ENCODE assay signal across 8 cellular contexts in the genomic region with DNA sequence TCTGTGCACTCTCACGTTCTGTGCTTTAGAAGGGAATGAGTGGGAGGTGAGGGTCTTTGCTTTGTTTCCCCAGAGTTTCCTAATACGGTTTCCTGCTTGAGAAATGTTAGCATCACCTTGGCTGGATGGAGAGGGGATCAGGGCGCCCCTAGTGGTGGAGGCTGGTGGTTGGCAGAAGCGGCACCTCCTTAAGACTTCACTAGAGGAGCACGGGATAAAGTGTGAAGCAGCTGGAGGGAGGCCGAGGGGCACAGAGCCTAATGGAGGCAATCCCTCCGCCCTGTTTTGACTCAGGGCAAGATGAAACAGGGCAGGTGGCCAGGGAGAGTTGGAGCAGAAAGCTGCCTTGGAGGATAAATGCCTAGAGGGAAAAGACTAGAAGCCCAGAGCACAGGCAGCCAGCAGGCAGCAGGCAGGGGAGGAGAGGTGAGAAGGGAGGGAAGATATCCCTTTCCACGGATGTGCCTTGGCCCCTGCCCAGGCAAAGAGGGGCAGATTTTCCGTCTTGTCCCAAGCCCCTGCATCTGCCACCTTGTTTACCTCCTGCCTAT. TPM values are rescaled to one million over a fixed set of nuclear protein-coding genes. Genes with fewer than 3 reads are reported as not detected.
DNase-seq lines count a peak whose midpoint lies in the region; ATAC-seq and TF ChIP-seq lines count a peak whose summit lies in the region.

No MANE protein-coding gene starts in this region.

- DNase-seq in CMK (ENCODE audit: low read depth) (peak; percentile 49), right atrium auricular region (ENCODE audit: low spot score) (peak; percentile 67), smooth muscle cell of the brain vasculature (ENCODE audit: low read depth, low spot score) (peak; percentile 7), suprapubic skin (ENCODE audit: low spot score in 2 of 2) (no peak)
- peak in 1 of 2 donors; percentile 85 for DNase-seq in activated naive CD4-positive, alpha-beta T cell treated with anti-CD3 and anti-CD28 coated beads, Interleukin-2, amount 50 U/mL, for 72 hours (ENCODE audit: low spot score in 2 of 2)

- H3K27me3 ChIP-seq in right atrium auricular region: no peaks in the 10 kb centered on the region
- H3K27me3 ChIP-seq in suprapubic skin: peaks cover 58% of the 10 kb centered on the region

- H3K4me1 ChIP-seq in right atrium auricular region: peaks cover 0 to under 1% of the 10 kb centered on the region in 2 donors
- peaks cover 2% of the 10 kb centered on the region for H3K4me1 ChIP-seq in suprapubic skin

- no peaks in the 10 kb centered on the region for H3K36me3 Mint-ChIP-seq in activated naive CD4-positive, alpha-beta T cell treated with anti-CD3 and anti-CD28 coated beads, Interleukin-2, amount 50 U/mL, for 72 hours

- no peak overlapping the region for H3K27ac ChIP-seq in right atrium auricular region
- no peak overlapping the region for H3K27ac ChIP-seq in suprapubic skin

- TF ChIP-seq POLR2A in suprapubic skin (IDR thresholded peaks at IDR 0.05): no peak

- H3K9me3 Mint-ChIP-seq in activated naive CD4-positive, alpha-beta T cell treated with anti-CD3 and anti-CD28 coated beads, Interleukin-2, amount 50 U/mL, for 72 hours: no peaks in the 10 kb centered on the region

- H3K36me3 ChIP-seq in right atrium auricular region (no peaks in the 10 kb centered on the region), suprapubic skin (no peaks in the 10 kb centered on the region)

- no peak for TF ChIP-seq EP300 in suprapubic skin (IDR thresholded peaks at IDR 0.05)

- ATAC-seq in HG02798 (IDR thresholded peaks at IDR 0.05; ENCODE audit: poor library complexity, unreplicated experiment) (peak; percentile 45), SK-N-SH treated with all-trans-retinoic acid at 6 μM for 48 hours (peak; percentile 93), HG03565 (IDR thresholded peaks at IDR 0.05; ENCODE audit: unreplicated experiment) (no peak)
- ATAC-seq in activated naive CD4-positive, alpha-beta T cell treated with anti-CD3 and anti-CD28 coated beads, Interleukin-2, amount 50 U/mL, for 72 hours: peak; percentile 55 to 85

- no peak overlapping the region for H3K27ac Mint-ChIP-seq in activated naive CD4-positive, alpha-beta T cell treated with anti-CD3 and anti-CD28 coated beads, Interleukin-2, amount 50 U/mL, for 72 hours

- 6% methylated on average over 9 of the region's 9 CpGs for WGBS in suprapubic skin

- TF ChIP-seq CTCF in right atrium auricular region (IDR thresholded peaks at IDR 0.05) (peak; percentile 83 to 86), suprapubic skin (IDR thresholded peaks at IDR 0.05) (peak in 1 of 2 donors; percentile 90)

- H3K4me3 ChIP-seq in right atrium auricular region (no peak overlapping the region), suprapubic skin (no peak overlapping the region)

- no peaks in the 10 kb centered on the region for H3K9me3 ChIP-seq in right atrium auricular region
- no peaks in the 10 kb centered on the region for H3K9me3 ChIP-seq in suprapubic skin

TF ChIP-seq in SK-N-SH treated with all-trans-retinoic acid at 6 μM for 48 hours, 23 proteins besides CTCF, POLR2A, EP300 and RAD21 (continues in another document):
- TF ChIP-seq OSR1 (CRISPR knock-in tag; IDR thresholded peaks at IDR 0.05) (no peak), ZNF70 (CRISPR knock-in tag; IDR thresholded peaks at IDR 0.05) (no peak), BACH2 (CRISPR knock-in tag; IDR thresholded peaks at IDR 0.05; ENCODE audit: borderline replicate concordance) (no peak), CSDC2 (CRISPR knock-in tag; IDR thresholded peaks at IDR 0.05) (no peak), ARNTL (CRISPR knock-in tag; IDR thresholded peaks at IDR 0.05; ENCODE audit: borderline replicate concordance, low read depth) (no peak), RARB (CRISPR knock-in tag; IDR thresholded peaks at IDR 0.05) (no peak), ISL1 (CRISPR knock-in tag; IDR thresholded peaks at IDR 0.05) (no peak), ZFP3 (CRISPR knock-in tag; IDR thresholded peaks at IDR 0.05) (no peak), TCF4 (CRISPR knock-in tag; IDR thresholded peaks at IDR 0.05; ENCODE audit: borderline replicate concordance) (no peak), TOX (CRISPR knock-in tag; IDR thresholded peaks at IDR 0.05; ENCODE audit: borderline replicate concordance) (no peak), SNAI2 (CRISPR knock-in tag; IDR thresholded peaks at IDR 0.05) (no peak), CSRNP3 (CRISPR knock-in tag; IDR thresholded peaks at IDR 0.05) (no peak), ZNF565 (CRISPR knock-in tag; conservative IDR thresholded peaks at IDR 0.05; ENCODE audit: low read depth) (no peak), ESRRG (CRISPR knock-in tag; IDR thresholded peaks at IDR 0.05) (no peak), ZFP30 (CRISPR knock-in tag; IDR thresholded peaks at IDR 0.05) (no peak), PATZ1 (CRISPR knock-in tag; IDR thresholded peaks at IDR 0.05; ENCODE audit: borderline replicate concordance) (no peak), POU6F1 (CRISPR knock-in tag; IDR thresholded peaks at IDR 0.05; ENCODE audit: borderline replicate concordance, low read depth) (no peak), GLIS3 (CRISPR knock-in tag; IDR thresholded peaks at IDR 0.05) (no peak)
- TF ChIP-seq, protein P1, sequence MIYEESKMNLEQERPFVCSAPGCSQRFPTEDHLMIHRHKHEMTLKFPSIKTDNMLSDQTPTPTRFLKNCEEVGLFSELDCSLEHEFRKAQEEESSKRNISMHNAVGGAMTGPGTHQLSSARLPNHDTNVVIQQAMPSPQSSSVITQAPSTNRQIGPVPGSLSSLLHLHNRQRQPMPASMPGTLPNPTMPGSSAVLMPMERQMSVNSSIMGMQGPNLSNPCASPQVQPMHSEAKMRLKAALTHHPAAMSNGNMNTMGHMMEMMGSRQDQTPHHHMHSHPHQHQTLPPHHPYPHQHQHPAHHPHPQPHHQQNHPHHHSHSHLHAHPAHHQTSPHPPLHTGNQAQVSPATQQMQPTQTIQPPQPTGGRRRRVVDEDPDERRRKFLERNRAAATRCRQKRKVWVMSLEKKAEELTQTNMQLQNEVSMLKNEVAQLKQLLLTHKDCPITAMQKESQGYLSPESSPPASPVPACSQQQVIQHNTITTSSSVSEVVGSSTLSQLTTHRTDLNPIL (CRISPR knock-in tag; IDR thresholded peaks at IDR 0.05; ENCODE audit: low read depth): no peak

RNA-seq across cellular contexts. Expression of gene BTRC, which starts 56.0 kb away (rescaled TPM):
- total RNA-seq in activated naive CD4-positive, alpha-beta T cell treated with anti-CD3 and anti-CD28 coated beads, Interleukin-2, amount 50 U/mL, for 72 hours: 10 to 100 TPM; 12.0 to 20.9 TPM
- total RNA-seq in right atrium auricular region: 10 to 100 TPM; 19.8 to 22.4 TPM
- 10 to 100 TPM; 17.4 to 20.6 (median 18.5) TPM for total RNA-seq in suprapubic skin

Comparison
In these comparisons a context has a peak if more than half of its experiments do, and no peak if none do; other contexts are left out.
1. DNase-seq: peak in CMK (single experiment), right atrium auricular region (single experiment) and smooth muscle cell of the brain vasculature (single experiment); none in suprapubic skin (0 of 2).